Comparison of ENCODE assay signal across 19 cellular contexts in genomic region chr7:86975914-86976313, GRCh38.
DNase-seq lines count a peak whose midpoint lies in the region; ATAC-seq and TF ChIP-seq lines count a peak whose summit lies in the region.
"Had no signal": no experiment of that assay in that cellular context is flagged by ENCODE, and none has a peak within 500 bp of the region (broad histone marks: within the 10 kb centered on the region; RNA-seq: fewer than 3 reads in every experiment).

No MANE protein-coding gene starts in this region.

- no peak overlapping the region for H3K4me3 Mint-ChIP-seq in nephron progenitor cell

- H3K4me1 Mint-ChIP-seq in nephron progenitor cell, result peaks cover 12% of the 10 kb centered on the region

- no peaks in the 10 kb centered on the region for H3K36me3 ChIP-seq in cardiac muscle cell
- H3K36me3 ChIP-seq in adrenal gland (replicated peaks in 1 of 2), result no peaks in the 10 kb centered on the region
- H3K36me3 ChIP-seq: SJCRH30 had no signal

- TF ChIP-seq POLR2A in adrenal gland (IDR thresholded peaks at IDR 0.05), result no peak

- no peaks in the 10 kb centered on the region for H3K9me3 Mint-ChIP-seq in nephron progenitor cell

- H3K27ac Mint-ChIP-seq in nephron progenitor cell, result peak overlapping the region; percentile 79

- H3K27me3 ChIP-seq in cardiac muscle cell, result no peaks in the 10 kb centered on the region
- H3K27me3 ChIP-seq in dorsolateral prefrontal cortex, result no peaks in the 10 kb centered on the region
- H3K27me3 ChIP-seq in adrenal gland, result no peaks in the 10 kb centered on the region
- H3K27me3 ChIP-seq: SJCRH30 had no signal

- H3K27me3 Mint-ChIP-seq in nephron progenitor cell (ENCODE audit: low read depth, poor library complexity), result no peaks in the 10 kb centered on the region

- ATAC-seq in Right ventricle myocardium superior (ENCODE audit: poor library complexity), result no peak
- no peak for ATAC-seq in HG03439 (IDR thresholded peaks at IDR 0.05; ENCODE audit: unreplicated experiment)
- no peak for ATAC-seq in GM19035 (IDR thresholded peaks at IDR 0.05; ENCODE audit: unreplicated experiment)
- ATAC-seq: PC-3 had no signal

- H3K4me1 ChIP-seq in cardiac muscle cell (ENCODE audit: low read depth) (peaks cover 57% of the 10 kb centered on the region), adrenal gland (replicated peaks in 1 of 2) (no peaks in the 10 kb centered on the region)
- H3K4me1 ChIP-seq: SJCRH30 had no signal

- peaks cover 9% of the 10 kb centered on the region for H3K36me3 Mint-ChIP-seq in nephron progenitor cell (ENCODE audit: low read depth)

- peak overlapping the region; percentile 89 for H3K27ac ChIP-seq in cardiac muscle cell
- H3K27ac ChIP-seq in dorsolateral prefrontal cortex, result peak overlapping the region in 28 of 59 donors; percentile 1 to 75 (median 46)
- no peak overlapping the region for H3K27ac ChIP-seq in adrenal gland
- H3K27ac ChIP-seq: RWPE1, SJCRH30 had no signal

- H3K4me3 ChIP-seq in cardiac muscle cell, result no peak overlapping the region
- peak overlapping the region in 30 of 59 donors; percentile 6 to 47 (median 25) for H3K4me3 ChIP-seq in dorsolateral prefrontal cortex
- H3K4me3 ChIP-seq in adrenal gland, result no peak overlapping the region
- H3K4me3 ChIP-seq: SJCRH30 had no signal

- DNase-seq in cardiac muscle cell (ENCODE audit: low read depth in 1 of 2, low spot score in 1 of 2) (no peak), Right ventricle myocardium superior (no peak), dorsolateral prefrontal cortex (no peak), nephron progenitor cell (no peak), NK-92 (lab: John Stamatoyannopoulos, UW; ENCODE audit: unreplicated experiment) (no peak), adrenal gland (no peak)
- DNase-seq: COR-L47, DMS153, HCEC 1CT, KG1, NCI-H1417 treated with DMSO at 0.1 percent for 48 hours, NCI-H2029, NCI-H2171, NCI-H446 treated with DMSO at 0.1 percent for 48 hours, PC-3, SJCRH30 had no signal

- TF ChIP-seq CTCF in cardiac muscle cell (IDR thresholded peaks at IDR 0.05; ENCODE audit: low read depth, low read length), result no peak
- TF ChIP-seq CTCF in dorsolateral prefrontal cortex (IDR thresholded peaks at IDR 0.05 in 54 of 56, conservative IDR thresholded peaks at IDR 0.05 in 2 of 56; ENCODE audit: low read depth in 1 of 56, partially characterized antibody in 56 of 56), result no peak
- no peak for TF ChIP-seq CTCF in nephron progenitor cell (IDR thresholded peaks at IDR 0.05)
- no peak for TF ChIP-seq CTCF in adrenal gland (IDR thresholded peaks at IDR 0.05)

- 52 to 59% (median 55%) methylated on average over 1 of the region's 1 CpG for WGBS in adrenal gland, 4 donors

- no peaks in the 10 kb centered on the region for H3K9me3 ChIP-seq in cardiac muscle cell (ENCODE audit: low read depth)
- no peaks in the 10 kb centered on the region for H3K9me3 ChIP-seq in adrenal gland (replicated peaks in 1 of 3)
- H3K9me3 ChIP-seq: SJCRH30 had no signal

- intact Hi-C loops in Right ventricle myocardium superior (cut with DNase I), result no loop called here
- intact Hi-C loops in dorsolateral prefrontal cortex (cut with DNase I), result no loop called here
- intact Hi-C loops in adrenal gland (cut with DNase I), result no loop called here

Comparison
In these comparisons a context has a peak if more than half of its experiments do, and no peak if none do; other contexts are left out.
1. H3K4me3 ChIP-seq: peak in dorsolateral prefrontal cortex (30 of 59); none in cardiac muscle cell (single experiment) and adrenal gland (0 of 4).